Comparison of ENCODE assay signal across 23 cellular contexts in the genomic region with DNA sequence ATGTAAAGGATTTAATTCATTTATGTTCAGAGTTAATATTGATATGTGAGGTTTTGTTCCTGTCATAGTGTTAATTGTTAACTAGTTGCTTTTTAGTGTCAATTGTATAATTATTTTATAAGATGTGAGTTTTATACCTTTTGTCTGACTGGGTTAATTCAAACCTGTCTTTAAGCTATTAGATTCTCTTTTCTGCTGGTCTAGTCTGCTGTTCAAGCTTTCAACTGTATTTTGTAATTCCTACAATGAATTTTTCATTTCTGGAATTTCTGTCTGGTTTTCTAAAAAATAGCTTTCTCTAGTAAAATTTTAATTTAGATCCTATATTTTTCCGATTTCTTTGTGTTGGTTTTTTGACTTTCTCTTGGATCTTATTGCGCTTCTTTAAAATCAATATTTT. TPM values are rescaled to one million over a fixed set of nuclear protein-coding genes. Genes with fewer than 3 reads are reported as not detected.
A peak's percentile ranks its signal among the peaks of the same experiment; 100 is the strongest.
DNase-seq lines count a peak whose midpoint lies in the region; ATAC-seq, FAIRE-seq and TF ChIP-seq lines count a peak whose summit lies in the region.
"Had no signal": no experiment of that assay in that cellular context is flagged by ENCODE, and none has a peak within 500 bp of the region (broad histone marks: within the 10 kb centered on the region; RNA-seq: fewer than 3 reads in every experiment).

No MANE protein-coding gene starts in this region.

- ATAC-seq in HepG2 (no peak), right lobe of liver (no peak), K562 (no peak)
- no peak for ATAC-seq in natural killer cell treated with Interleukin-12 subunit alpha and Interleukin-12 subunit beta and Interleukin-15 and Interleukin-18, amount 100 ng/mL, for 72 hours
- no peak for ATAC-seq in activated T-helper 17 cell treated with anti-CD3 and anti-CD28 coated beads, Interleukin-2, amount 50 U/mL, for 72 hours (replicated peaks)
- ATAC-seq: A549; CD8-positive, alpha-beta T cell; GM12878 had no signal

- FAIRE-seq in HepG2 (lab: Jason Lieb, UNC) (no peak), K562 (lab: Jason Lieb, UNC) (no peak)
- FAIRE-seq: A549, D721Med, GM12878, GM12892, GM18507 had no signal

- WGBS in HepG2 (ENCODE audit: low lambda C conversion rate), result 96% methylated on average over 2 of the region's 2 CpGs
- whole genome bisulfite sequencing in right lobe of liver (ENCODE audit: insufficient coverage, low coverage, low lambda C conversion rate, missing lambda C conversion rate), result 96% methylated on average over 2 of the region's 2 CpGs
- WGBS in K562 (ENCODE audit: insufficient coverage, low coverage, missing lambda C conversion rate), result 91% methylated on average over 2 of the region's 2 CpGs

- H3K36me3 Mint-ChIP-seq in natural killer cell treated with Interleukin-12 subunit alpha and Interleukin-12 subunit beta and Interleukin-15 and Interleukin-18, amount 100 ng/mL, for 72 hours, result peaks cover 69% of the 10 kb centered on the region
- peaks cover 32% of the 10 kb centered on the region for H3K36me3 Mint-ChIP-seq in MCF 10A (ENCODE audit: insufficient read depth, unreplicated experiment)
- peaks cover 82% of the 10 kb centered on the region for H3K36me3 Mint-ChIP-seq in activated T-helper 17 cell treated with anti-CD3 and anti-CD28 coated beads, Interleukin-2, amount 50 U/mL, for 72 hours (ENCODE audit: low read depth)

- intact Hi-C loops in HepG2 (cut with micrococcal nuclease; ENCODE audit: unreplicated experiment), result no loop called here
- intact Hi-C loops in right lobe of liver (cut with DNase I), result no loop called here
- intact Hi-C loops in K562 (cut with micrococcal nuclease), result no loop called here
- intact Hi-C loops in MCF 10A (cut with micrococcal nuclease), result no loop called here

- H3K79me2 ChIP-seq in HepG2 (ENCODE audit: insufficient read depth, low read length) (peaks cover 97% of the 10 kb centered on the region), K562 (ENCODE audit: control insufficient read depth, insufficient read depth, low read length) (peaks cover 100% of the 10 kb centered on the region)

- H3K9ac ChIP-seq in HepG2 (ENCODE audit: insufficient read depth, low read depth, low read length), result no peak overlapping the region
- no peak overlapping the region for H3K9ac ChIP-seq in K562 (ENCODE audit: insufficient read depth in 1 of 2, low read depth in 2 of 2, low read length in 2 of 2)
- H3K9ac ChIP-seq: BLaER1 treated with 17β-estradiol and CSF1 and Interleukin-3, amounts not matched to agents 10 nM and 100 nM had no signal

- H3K27me3 Mint-ChIP-seq in natural killer cell treated with Interleukin-12 subunit alpha and Interleukin-12 subunit beta and Interleukin-15 and Interleukin-18, amount 100 ng/mL, for 72 hours, result no peaks in the 10 kb centered on the region
- no peaks in the 10 kb centered on the region for H3K27me3 Mint-ChIP-seq in MCF 10A (ENCODE audit: insufficient read depth, unreplicated experiment)
- no peaks in the 10 kb centered on the region for H3K27me3 Mint-ChIP-seq in activated T-helper 17 cell treated with anti-CD3 and anti-CD28 coated beads, Interleukin-2, amount 50 U/mL, for 72 hours
- H3K27me3 Mint-ChIP-seq: B cell; CD4-positive, alpha-beta T cell had no signal

- POLR2A ChIA-PET in HepG2 (lab: Yijun Ruan, JAX) (no interaction called here), K562 (lab: Yijun Ruan, JAX) (interaction anchor here (1.1 kb wide), 1 partner anchor 13 kb away, joined by 3 read pairs; no protein-coding TSS in a partner anchor), MCF 10A (lab: Yijun Ruan, JAX) (interaction anchor here (0.7 to 1.6 kb wide), 4 partner anchors 12 to 47 kb away, joined by 3 to 4 read pairs (median 3); no protein-coding TSS in a partner anchor)

- H3K4me1 ChIP-seq in HepG2 (ENCODE audit: insufficient read depth, low read length) (peaks cover 79% of the 10 kb centered on the region), right lobe of liver (peaks cover 0 to 27% (median 10%) of the 10 kb centered on the region in 4 donors), K562 (replicated peaks in 1 of 2; ENCODE audit: control insufficient read depth in 2 of 2, insufficient read depth in 2 of 2, low read length in 2 of 2) (peaks cover 30 to 36% of the 10 kb centered on the region in 2 experiments)
- H3K4me1 ChIP-seq: A549, Caco-2 had no signal

- H3K9me3 ChIP-seq in HepG2 (ENCODE audit: low read length), result no peaks in the 10 kb centered on the region
- H3K9me3 ChIP-seq in right lobe of liver, result no peaks in the 10 kb centered on the region
- 0 out of 2 replicates have a peak, but pooled peaks cover 3% of the 10 kb centered on the region for H3K9me3 ChIP-seq in K562 (replicated peaks; ENCODE audit: control insufficient read depth, insufficient read depth, low read depth, low read length)
- H3K9me3 ChIP-seq: A549, Caco-2 had no signal

- no peak for TF ChIP-seq POLR2A in HepG2 (IDR thresholded peaks at IDR 0.05; ENCODE audit: insufficient read depth in 1 of 2, low read depth in 2 of 2, low read length in 2 of 2)
- no peak for TF ChIP-seq POLR2A in right lobe of liver (IDR thresholded peaks at IDR 0.05)
- no peak for TF ChIP-seq POLR2A in K562 (conservative IDR thresholded peaks at IDR 0.05)

- H2AFZ ChIP-seq in HepG2 (ENCODE audit: low read length) (no peak overlapping the region), K562 (ENCODE audit: low read depth, low read length) (no peak overlapping the region)

- TF ChIP-seq RAD21 in HepG2 (CRISPR knock-in tag; IDR thresholded peaks at IDR 0.05), result no peak
- TF ChIP-seq RAD21 in K562 (CRISPR knock-in tag; conservative IDR thresholded peaks at IDR 0.05 in 1 of 2, IDR thresholded peaks at IDR 0.05 in 1 of 2), result no peak

- H3K36me3 ChIP-seq in HepG2 (replicated peaks in 1 of 2; ENCODE audit: control insufficient read depth in 1 of 2, insufficient read depth in 2 of 2, low read length in 2 of 2), result peaks cover 9 to 31% of the 10 kb centered on the region in 2 experiments
- peaks cover 0 to 4% (median 0%) of the 10 kb centered on the region in 4 donors for H3K36me3 ChIP-seq in right lobe of liver
- H3K36me3 ChIP-seq in K562 (ENCODE audit: control insufficient read depth, insufficient read depth, low read length), result peaks cover 61% of the 10 kb centered on the region

- H3K4me3 Mint-ChIP-seq in natural killer cell treated with Interleukin-12 subunit alpha and Interleukin-12 subunit beta and Interleukin-15 and Interleukin-18, amount 100 ng/mL, for 72 hours, result peak overlapping the region; percentile 17
- H3K4me3 Mint-ChIP-seq in MCF 10A (ENCODE audit: unreplicated experiment), result no peak overlapping the region
- H3K4me3 Mint-ChIP-seq in activated T-helper 17 cell treated with anti-CD3 and anti-CD28 coated beads, Interleukin-2, amount 50 U/mL, for 72 hours, result no peak overlapping the region
- H3K4me3 Mint-ChIP-seq: B cell; CD4-positive, alpha-beta T cell; CD8-positive, alpha-beta T cell had no signal

- no peak for DNase-seq in HepG2 (ENCODE audit: low spot score)
- DNase-seq in right lobe of liver, result no peak
- DNase-seq in K562 (ENCODE audit: extremely low read depth in 1 of 4, low spot score in 3 of 4), result no peak
- no peak for DNase-seq in natural killer cell treated with Interleukin-12 subunit alpha and Interleukin-12 subunit beta and Interleukin-15 and Interleukin-18, amount 100 ng/mL, for 72 hours (ENCODE audit: low spot score)
- no peak for DNase-seq in MCF 10A (ENCODE audit: unreplicated experiment)
- DNase-seq: AML-193; Caco-2; Calu3; CD4-positive, alpha-beta T cell; CD8-positive, alpha-beta T cell; DMS79 treated with DMSO at 0.1 percent for 48 hours; EL; GDM1 had no signal

- CTCF ChIA-PET in HepG2 (lab: Yijun Ruan, JAX; ENCODE audit: low intra/inter-chr PET ratio, low total read pairs), result no interaction called here
- CTCF ChIA-PET in K562 (lab: Yijun Ruan, JAX; ENCODE audit: low intra/inter-chr PET ratio), result no interaction called here
- CTCF ChIA-PET in MCF 10A (lab: Yijun Ruan, JAX), result interaction anchor here (0.6 to 0.9 kb wide), 2 partner anchors 13 to 469 kb away, joined by 3 to 4 read pairs; no protein-coding TSS in a partner anchor

- BruUV-seq in HepG2 (replicated peaks; lab: Mats Ljungman, UMichigan), result no TSS peak
- BruUV-seq in K562 (replicated peaks; lab: Mats Ljungman, UMichigan), result no TSS peak
- BruUV-seq in MCF 10A (replicated peaks; lab: Mats Ljungman, UMichigan), result no TSS peak

- TF ChIP-seq EP300 in HepG2 (IDR thresholded peaks at IDR 0.05; ENCODE audit: low read depth in 2 of 2, low read length in 2 of 2), result no peak
- no peak for TF ChIP-seq EP300 in HepG2 (CRISPR knock-in tag; IDR thresholded peaks at IDR 0.05; ENCODE audit: borderline replicate concordance)
- no peak for TF ChIP-seq EP300 in K562 (IDR thresholded peaks at IDR 0.05; ENCODE audit: low read length)

- H3K9me3 Mint-ChIP-seq in natural killer cell treated with Interleukin-12 subunit alpha and Interleukin-12 subunit beta and Interleukin-15 and Interleukin-18, amount 100 ng/mL, for 72 hours, result peaks cover 4% of the 10 kb centered on the region
- H3K9me3 Mint-ChIP-seq in MCF 10A (ENCODE audit: unreplicated experiment), result no peaks in the 10 kb centered on the region
- H3K9me3 Mint-ChIP-seq in activated T-helper 17 cell treated with anti-CD3 and anti-CD28 coated beads, Interleukin-2, amount 50 U/mL, for 72 hours, result peaks cover 2% of the 10 kb centered on the region

- H3K27ac Mint-ChIP-seq in natural killer cell treated with Interleukin-12 subunit alpha and Interleukin-12 subunit beta and Interleukin-15 and Interleukin-18, amount 100 ng/mL, for 72 hours, result peak overlapping the region; percentile 90 to 99
- H3K27ac Mint-ChIP-seq in MCF 10A (ENCODE audit: low read depth, unreplicated experiment), result no peak overlapping the region
- H3K27ac Mint-ChIP-seq in activated T-helper 17 cell treated with anti-CD3 and anti-CD28 coated beads, Interleukin-2, amount 50 U/mL, for 72 hours, result no peak overlapping the region
- H3K27ac Mint-ChIP-seq: B cell; CD4-positive, alpha-beta T cell; CD8-positive, alpha-beta T cell had no signal

- H3K27me3 ChIP-seq in HepG2 (ENCODE audit: control insufficient read depth in 1 of 2, insufficient read depth in 2 of 2, low read length in 2 of 2), result no peaks in the 10 kb centered on the region
- H3K27me3 ChIP-seq in right lobe of liver, result no peaks in the 10 kb centered on the region
- H3K27me3 ChIP-seq in K562 (ENCODE audit: control insufficient read depth in 2 of 2, insufficient read depth in 2 of 2, low read length in 2 of 2), result no peaks in the 10 kb centered on the region
- H3K27me3 ChIP-seq: BLaER1 treated with 17β-estradiol and CSF1 and Interleukin-3, amounts not matched to agents 10 nM and 100 nM had no signal

- H3K4me2 ChIP-seq in HepG2 (ENCODE audit: low read depth, low read length), result no peak overlapping the region
- H3K4me2 ChIP-seq in K562 (ENCODE audit: insufficient read depth, low read length), result no peak overlapping the region
- H3K4me2 ChIP-seq: A549; BLaER1 treated with 17β-estradiol and CSF1 and Interleukin-3, amounts not matched to agents 10 nM and 100 nM had no signal

- no peak overlapping the region for H3K27ac ChIP-seq in HepG2 (ENCODE audit: extremely low read length, insufficient read depth, low read length)
- H3K27ac ChIP-seq in right lobe of liver, result no peak overlapping the region
- no peak overlapping the region for H3K27ac ChIP-seq in K562 (ENCODE audit: extremely low read depth, low read depth, low read length)
- H3K27ac ChIP-seq: 22Rv1; A549; BLaER1 treated with 17β-estradiol and CSF1 and Interleukin-3, amounts not matched to agents 10 nM and 100 nM; C4-2B had no signal

- H3K9me1 ChIP-seq in K562 (ENCODE audit: control insufficient read depth, insufficient read depth, low read length), result no peaks in the 10 kb centered on the region

- TF ChIP-seq CTCF in HepG2 (CRISPR knock-in tag; IDR thresholded peaks at IDR 0.05) (no peak), right lobe of liver (IDR thresholded peaks at IDR 0.05) (no peak), K562 (IDR thresholded peaks at IDR 0.05 in 2 of 3, conservative IDR thresholded peaks at IDR 0.05 in 1 of 3; ENCODE audit: insufficient read depth in 2 of 3, low read depth in 1 of 3, low read length in 3 of 3) (no peak), MCF 10A (IDR thresholded peaks at IDR 0.05; ENCODE audit: unreplicated experiment) (no peak)

- peaks cover 77 to 82% of the 10 kb centered on the region in 2 donors for H3K4me1 Mint-ChIP-seq in natural killer cell treated with Interleukin-12 subunit alpha and Interleukin-12 subunit beta and Interleukin-15 and Interleukin-18, amount 100 ng/mL, for 72 hours (ENCODE audit: low read depth in 2 of 2)
- H3K4me1 Mint-ChIP-seq in MCF 10A (ENCODE audit: insufficient read depth, unreplicated experiment), result peaks cover 47% of the 10 kb centered on the region
- H3K4me1 Mint-ChIP-seq in activated T-helper 17 cell treated with anti-CD3 and anti-CD28 coated beads, Interleukin-2, amount 50 U/mL, for 72 hours, result peaks cover 56% of the 10 kb centered on the region

- in situ Hi-C loops in HepG2 (cut with HindIII; ENCODE audit: extremely low pct_ligation_motif_present, low pct_unique_long_range_greater_than_20kb) (no loop called here), K562 (cut with MboI) (no loop called here)

- H4K20me1 ChIP-seq in HepG2 (ENCODE audit: insufficient read depth, low read length), result peaks cover 27% of the 10 kb centered on the region
- no peaks in the 10 kb centered on the region; the same call in 1 of the 2 replicates for H4K20me1 ChIP-seq in K562 (replicated peaks; ENCODE audit: control insufficient read depth, insufficient read depth, low read length)

- no peak overlapping the region for H3K4me3 ChIP-seq in HepG2 (replicated peaks in 1 of 3; ENCODE audit: insufficient read depth in 1 of 3, low read depth in 2 of 3, low read length in 3 of 3)
- no peak overlapping the region for H3K4me3 ChIP-seq in right lobe of liver
- H3K4me3 ChIP-seq in K562, result no peak overlapping the region
- H3K4me3 ChIP-seq: A549; BLaER1 treated with 17β-estradiol and CSF1 and Interleukin-3, amounts not matched to agents 10 nM and 100 nM; GM12878 had no signal

RNA-seq across cellular contexts. Expression of a gene that starts 26.5 kb away (rescaled TPM):
- total RNA-seq in HepG2 (2016; rRNA removed; fragmentation: Illumina TruSeq; extraction: Trizol), result 44.8 and 70.0 TPM in 2 replicates
- total RNA-seq in HepG2 (2016; cell fraction: cytosol; rRNA removed; fragmentation: Illumina TruSeq; extraction: Trizol; ENCODE audit: low read depth), result 11.8 and 13.5 TPM in 2 replicates
- 36.8 and 73.6 TPM in 2 replicates for total RNA-seq in HepG2 (2016; cell fraction: insoluble cytoplasmic fraction; rRNA removed; fragmentation: Illumina TruSeq; extraction: Trizol)
- 11.5 and 15.2 TPM in 2 replicates for total RNA-seq in HepG2 (2016; cell fraction: membrane; rRNA removed; fragmentation: Illumina TruSeq; extraction: Trizol)
- 129 and 155 TPM in 2 replicates for total RNA-seq in HepG2 (2016; cell fraction: nucleus; rRNA removed; fragmentation: Illumina TruSeq; extraction: Trizol)
- 38.3 and 54.8 TPM in 2 replicates for polyA plus RNA-seq in HepG2 (2011; rRNA removed)
- 32.3 and 42.3 TPM in 2 replicates for polyA plus RNA-seq in HepG2 (2011; cell fraction: cytosol; rRNA removed)
- polyA plus RNA-seq in HepG2 (2011; cell fraction: nucleus; rRNA removed), result 77.8 and 83.2 TPM in 2 replicates
- 98.1 and 112 TPM in 2 replicates for polyA plus RNA-seq in HepG2 (2012)
- 1.3 and 1.8 TPM in 2 replicates for polyA plus RNA-seq in HepG2 (2016; cell fraction: cytosol; fragmentation: Illumina TruSeq; extraction: Trizol; ENCODE audit: low read depth)
- polyA plus RNA-seq in HepG2 (2016; cell fraction: insoluble cytoplasmic fraction; fragmentation: Illumina TruSeq; extraction: Trizol; ENCODE audit: low read depth), result 22.6 and 26.7 TPM in 2 replicates
- 1.8 and 3.1 TPM in 2 replicates for polyA plus RNA-seq in HepG2 (2016; cell fraction: membrane; fragmentation: Illumina TruSeq; extraction: Trizol; ENCODE audit: low read depth)
- polyA plus RNA-seq in HepG2 (2016; cell fraction: nucleus; fragmentation: Illumina TruSeq; extraction: Trizol; ENCODE audit: insufficient read depth, low read depth), result 85.6 and 90.1 TPM in 2 replicates
- 33.0 and 141 TPM in 2 replicates for polyA minus RNA-seq in HepG2 (2011; rRNA and poly(A)+ RNA removed; ENCODE audit: low replicate concordance)
- polyA minus RNA-seq in HepG2 (2011; cell fraction: cytosol; rRNA and poly(A)+ RNA removed), result 119 and 184 TPM in 2 replicates
- polyA minus RNA-seq in HepG2 (2011; cell fraction: nucleus; rRNA and poly(A)+ RNA removed), result 265 and 283 TPM in 2 replicates
- total RNA-seq in right lobe of liver, result 10 to 100 TPM; 50.3 to 81.0 (median 67.1) TPM
- total RNA-seq in K562 (2011; cell fraction: chromatin; rRNA removed; ENCODE audit: low replicate concordance), result 302 and 333 TPM in 2 replicates
- total RNA-seq in K562 (2011; cell fraction: nucleolus; rRNA removed), result 228 and 239 TPM in 2 replicates
- total RNA-seq in K562 (2011; cell fraction: nucleoplasm; rRNA removed), result 228 and 238 TPM in 2 replicates
- total RNA-seq in K562 (2014; rRNA removed), result 36.9 and 41.3 TPM in 2 replicates
- total RNA-seq in K562 (2014; rRNA removed; fragmentation: Illumina TruSeq; extraction: Trizol), result 34.4 and 37.8 TPM in 2 replicates
- total RNA-seq in K562 (2015; rRNA removed; fragmentation: Illumina TruSeq; extraction: Trizol), result 34.5 and 37.5 TPM in 2 replicates
- 84.7 and 92.3 TPM in 2 replicates for total RNA-seq in K562 (2021)
- 13.2 and 16.7 TPM in 2 replicates for polyA plus RNA-seq in K562 (2011; rRNA removed)
- 12.7 and 14.5 TPM in 2 replicates for polyA plus RNA-seq in K562 (2011; cell fraction: cytosol; rRNA removed)
- polyA plus RNA-seq in K562 (2011; cell fraction: nucleus; rRNA removed), result 55.4 and 71.5 TPM in 2 replicates
- 57.1 and 73.0 TPM in 2 replicates for polyA plus RNA-seq in K562 (2012)
- 60.4 and 68.9 TPM in 2 replicates for polyA plus RNA-seq in K562 (2014; fragmentation: Illumina TruSeq; extraction: Trizol)
- polyA plus RNA-seq in K562 (2014; fragmentation: Nextera tagmentation; extraction: Ambion mirVana), result 1 to 10 TPM; 3.5 to 3.6 TPM
- 30.3 and 31.0 TPM in 2 replicates for polyA plus RNA-seq in K562 (2014; rRNA removed)
- 48.1 and 64.9 TPM in 2 replicates for polyA minus RNA-seq in K562 (2011; rRNA and poly(A)+ RNA removed)
- 47.2 and 72.7 TPM in 2 replicates for polyA minus RNA-seq in K562 (2011; cell fraction: cytosol; rRNA and poly(A)+ RNA removed)
- 108 and 127 TPM in 2 replicates for polyA minus RNA-seq in K562 (2011; cell fraction: nucleus; rRNA and poly(A)+ RNA removed)
- total RNA-seq in natural killer cell treated with Interleukin-12 subunit alpha and Interleukin-12 subunit beta and Interleukin-15 and Interleukin-18, amount 100 ng/mL, for 72 hours, result 100 to 1,000 TPM; 290 to 377 TPM
- 160 and 234 TPM in 2 replicates for total RNA-seq in MCF 10A (2022)
- total RNA-seq in activated T-helper 17 cell treated with anti-CD3 and anti-CD28 coated beads, Interleukin-2, amount 50 U/mL, for 72 hours, result 10 to 100 TPM; 68.2 to 82.2 TPM

Comparison
In these comparisons a context has a peak if more than half of its experiments do, and no peak if none do; other contexts are left out.
1. H3K27ac Mint-ChIP-seq: peak in natural killer cell treated with Interleukin-12 subunit alpha and Interleukin-12 subunit beta and Interleukin-15 and Interleukin-18, amount 100 ng/mL, for 72 hours (2 of 2); none in MCF 10A (single experiment) and activated T-helper 17 cell treated with anti-CD3 and anti-CD28 coated beads, Interleukin-2, amount 50 U/mL, for 72 hours (single experiment).